8 cellular contexts compared by ENCODE assay signal in genomic region chrX:73943900-73944581, GRCh38.
DNase-seq lines count a peak whose midpoint lies in the region; ATAC-seq and TF ChIP-seq lines count a peak whose summit lies in the region.

No MANE protein-coding gene starts in this region.

- H3K27me3 Mint-ChIP-seq in activated naive CD8-positive, alpha-beta T cell treated with anti-CD3 and anti-CD28 coated beads, Interleukin-2, amount 10 ng/mL, durations not matched to agents 7 days and 5 days, result no peaks in the 10 kb centered on the region

- peaks cover 8% of the 10 kb centered on the region for H3K79me2 ChIP-seq in parathyroid adenoma

- peak overlapping the region; percentile 85 for H3K27ac Mint-ChIP-seq in activated naive CD8-positive, alpha-beta T cell treated with anti-CD3 and anti-CD28 coated beads, Interleukin-2, amount 10 ng/mL, durations not matched to agents 7 days and 5 days

- DNase-seq in GM10266 (ENCODE audit: extremely low spot score) (peak; percentile 62), NCI-H1092 (lab: John Stamatoyannopoulos, UW) (peak; percentile 86), SKM-1 (lab: John Stamatoyannopoulos, UW; ENCODE audit: unreplicated experiment) (peak; percentile 59), cardiac muscle cell (ENCODE audit: low read depth in 1 of 2, low spot score in 1 of 2) (peak; percentile 94 to 96), tibial nerve (ENCODE audit: low spot score in 2 of 2) (peak; percentile 48 to 68)
- DNase-seq in activated naive CD8-positive, alpha-beta T cell treated with anti-CD3 and anti-CD28 coated beads, Interleukin-2, amount 10 ng/mL, durations not matched to agents 7 days and 5 days, result peak; percentile 81

- peak overlapping the region; percentile 81 for H3K4me2 ChIP-seq in parathyroid adenoma (ENCODE audit: low read length)

- TF ChIP-seq EP300 in tibial nerve (IDR thresholded peaks at IDR 0.05), result peak; percentile 57 to 85

- peaks cover 8% of the 10 kb centered on the region for H3K4me1 Mint-ChIP-seq in activated naive CD8-positive, alpha-beta T cell treated with anti-CD3 and anti-CD28 coated beads, Interleukin-2, amount 10 ng/mL, durations not matched to agents 7 days and 5 days

- H2AFZ ChIP-seq in parathyroid adenoma, result peak overlapping the region; percentile 81

- H3K4me1 ChIP-seq in cardiac muscle cell (ENCODE audit: low read depth) (peaks cover 3% of the 10 kb centered on the region), parathyroid adenoma (no peaks in the 10 kb centered on the region), tibial nerve (peaks cover 0 to 13% (median 0%) of the 10 kb centered on the region in 4 donors)

- TF ChIP-seq POLR2A in tibial nerve (IDR thresholded peaks at IDR 0.05), result peak; percentile 8 to 49

- H3K9me3 Mint-ChIP-seq in activated naive CD8-positive, alpha-beta T cell treated with anti-CD3 and anti-CD28 coated beads, Interleukin-2, amount 10 ng/mL, durations not matched to agents 7 days and 5 days, result no peaks in the 10 kb centered on the region

- TF ChIP-seq CTCF in GM10266 (IDR thresholded peaks at IDR 0.05; ENCODE audit: control insufficient read depth, insufficient read depth, low read depth, missing control alignments) (no peak), cardiac muscle cell (IDR thresholded peaks at IDR 0.05; ENCODE audit: low read depth, low read length) (no peak), parathyroid adenoma (IDR thresholded peaks at IDR 0.05) (no peak), tibial nerve (IDR thresholded peaks at IDR 0.05) (peak in 1 of 5 experiments; percentile 45)

- POLR2A ChIA-PET in activated naive CD8-positive, alpha-beta T cell treated with anti-CD3 and anti-CD28 coated beads, Interleukin-2, amount 10 ng/mL, durations not matched to agents 7 days and 5 days (lab: Charles Lee), result interaction anchor here (0.5 to 1.2 kb wide), 4 partner anchors 349 to 1371 kb away, joined by 3 to 5 read pairs (median 4); no protein-coding TSS in a partner anchor

- peaks cover 13% of the 10 kb centered on the region for H3K36me3 Mint-ChIP-seq in activated naive CD8-positive, alpha-beta T cell treated with anti-CD3 and anti-CD28 coated beads, Interleukin-2, amount 10 ng/mL, durations not matched to agents 7 days and 5 days

- H3K27me3 ChIP-seq in cardiac muscle cell (no peaks in the 10 kb centered on the region), parathyroid adenoma (ENCODE audit: control insufficient read depth, insufficient read depth, low read length) (no peaks in the 10 kb centered on the region), tibial nerve (no peaks in the 10 kb centered on the region)

- H3K27ac ChIP-seq in cardiac muscle cell, result peak overlapping the region; percentile 89
- peak overlapping the region; percentile 86 for H3K27ac ChIP-seq in parathyroid adenoma
- H3K27ac ChIP-seq in tibial nerve, result peak overlapping the region; percentile 73 to 90 (median 84)

- H3K36me3 ChIP-seq in cardiac muscle cell (peaks cover 14% of the 10 kb centered on the region), parathyroid adenoma (ENCODE audit: control insufficient read depth, insufficient read depth, low read length) (no peaks in the 10 kb centered on the region), tibial nerve (peaks cover 0 to 12% (median 0%) of the 10 kb centered on the region in 3 donors)

- H3K9ac ChIP-seq in parathyroid adenoma, result peak overlapping the region; percentile 37

- H3K4me3 ChIP-seq in cardiac muscle cell, result peak overlapping the region; percentile 66
- peak overlapping the region; percentile 90 for H3K4me3 ChIP-seq in parathyroid adenoma (ENCODE audit: low read depth, low read length)
- H3K4me3 ChIP-seq in tibial nerve, result peak overlapping the region; percentile 55 to 96 (median 74)

- WGBS in tibial nerve, 2 donors, result 0% methylated on average over 28 to 35 of the region's 35 CpGs

- H3K9me3 ChIP-seq in cardiac muscle cell (ENCODE audit: low read depth) (no peaks in the 10 kb centered on the region), parathyroid adenoma (ENCODE audit: control insufficient read depth, low read length) (no peaks in the 10 kb centered on the region), tibial nerve (no peaks in the 10 kb centered on the region)

- H3K4me3 Mint-ChIP-seq in activated naive CD8-positive, alpha-beta T cell treated with anti-CD3 and anti-CD28 coated beads, Interleukin-2, amount 10 ng/mL, durations not matched to agents 7 days and 5 days, result peak overlapping the region; percentile 87

- ATAC-seq in HG02610 (IDR thresholded peaks at IDR 0.05; ENCODE audit: unreplicated experiment), result peak; percentile 98
- peak; percentile 100 for ATAC-seq in activated naive CD8-positive, alpha-beta T cell treated with anti-CD3 and anti-CD28 coated beads, Interleukin-2, amount 10 ng/mL, durations not matched to agents 7 days and 5 days (ENCODE audit: low read depth)

Comparison
In these comparisons a context has a peak if more than half of its experiments do, and no peak if none do; other contexts are left out.
1. Peak in every context shown above with its lines: DNase-seq, ATAC-seq, H3K4me3 ChIP-seq and H3K27ac ChIP-seq.